In genomic region chr5:123209163-123210013, GRCh38 we compare ENCODE assay signal across 8 cellular contexts.
DNase-seq lines count a peak whose midpoint lies in the region; ATAC-seq and TF ChIP-seq lines count a peak whose summit lies in the region.

No MANE protein-coding gene starts in this region.

- intact Hi-C loops in lower lobe of right lung (cut with DNase I) = no loop called here

- H3K9me3 Mint-ChIP-seq in nephron progenitor cell = no peaks in the 10 kb centered on the region

- peaks cover 80% of the 10 kb centered on the region for H3K4me1 Mint-ChIP-seq in nephron progenitor cell

- no peak for TF ChIP-seq CTCF in nephron progenitor cell (IDR thresholded peaks at IDR 0.05)
- no peak for TF ChIP-seq CTCF in lower lobe of right lung (IDR thresholded peaks at IDR 0.05)

- peak; percentile 88 for ATAC-seq in GM18519 (IDR thresholded peaks at IDR 0.05; ENCODE audit: low FRiP score, unreplicated experiment)
- peak; percentile 56 for ATAC-seq in HG03139 (IDR thresholded peaks at IDR 0.05; ENCODE audit: unreplicated experiment)
- ATAC-seq in GM19455 (IDR thresholded peaks at IDR 0.05; ENCODE audit: unreplicated experiment) = no peak
- no peak for ATAC-seq in lower lobe of right lung

- H3K36me3 ChIP-seq in adipocyte (ENCODE audit: control insufficient read depth, insufficient read depth, low read length, severe bottlenecking) (no peaks in the 10 kb centered on the region), lower lobe of right lung (no peaks in the 10 kb centered on the region)

- H3K9ac ChIP-seq in adipocyte (ENCODE audit: low read length) = no peak overlapping the region

- H3K27me3 Mint-ChIP-seq in nephron progenitor cell (ENCODE audit: low read depth, poor library complexity) = peaks cover 4% of the 10 kb centered on the region

- no peak overlapping the region for H3K4me3 Mint-ChIP-seq in nephron progenitor cell

- H3K36me3 Mint-ChIP-seq in nephron progenitor cell (ENCODE audit: low read depth) = peaks cover 6% of the 10 kb centered on the region

- no peaks in the 10 kb centered on the region for H3K9me3 ChIP-seq in adipocyte (ENCODE audit: control insufficient read depth, low read length)
- no peaks in the 10 kb centered on the region for H3K9me3 ChIP-seq in lower lobe of right lung

- H3K27ac ChIP-seq in lower lobe of right lung = no peak overlapping the region

- H3K4me1 ChIP-seq in adipocyte (ENCODE audit: control insufficient read depth, insufficient read depth, low read length) (peaks cover 17% of the 10 kb centered on the region), lower lobe of right lung (no peaks in the 10 kb centered on the region)

- peak overlapping the region; percentile 95 for H3K27ac Mint-ChIP-seq in nephron progenitor cell

- H3K27me3 ChIP-seq in adipocyte (replicated peaks; ENCODE audit: control insufficient read depth, insufficient read depth, low read length) (no peaks in the 10 kb centered on the region), lower lobe of right lung (ENCODE audit: low read depth) (no peaks in the 10 kb centered on the region)

- DNase-seq in adipocyte (ENCODE audit: low read depth) = peak; percentile 72
- DNase-seq in nephron progenitor cell = no peak
- no peak for DNase-seq in UCSD-AML1 (lab: John Stamatoyannopoulos, UW; ENCODE audit: unreplicated experiment)
- no peak for DNase-seq in NCI-H2081 (lab: John Stamatoyannopoulos, UW)
- DNase-seq in lower lobe of right lung = no peak

- H3K4me3 ChIP-seq in adipocyte (ENCODE audit: low read length) (no peak overlapping the region), lower lobe of right lung (no peak overlapping the region)

Comparison
In these comparisons a context has a peak if more than half of its experiments do, and no peak if none do; other contexts are left out.
1. ATAC-seq: peak in GM18519 (single experiment) and HG03139 (single experiment); none in GM19455 (single experiment) and lower lobe of right lung (0 of 2).